12 cellular contexts compared by ENCODE assay signal in genomic region chr11:130103296-130103814, GRCh38. TPM values are rescaled to one million over a fixed set of nuclear protein-coding genes. Genes with fewer than 3 reads are reported as not detected.
DNase-seq lines count a peak whose midpoint lies in the region; ATAC-seq and TF ChIP-seq lines count a peak whose summit lies in the region.
"Had no signal": no experiment of that assay in that cellular context is flagged by ENCODE, and none has a peak within 500 bp of the region (broad histone marks: within the 10 kb centered on the region; RNA-seq: fewer than 3 reads in every experiment).

No MANE protein-coding gene starts in this region.

- H3K27ac Mint-ChIP-seq in activated naive CD4-positive, alpha-beta T cell treated with anti-CD3 and anti-CD28 coated beads, Interleukin-2, amount 50 U/mL, for 72 hours = no peak overlapping the region
- H3K27ac Mint-ChIP-seq: dendritic cell treated with granulocyte-macrophage colony-stimulating factor and Interleukin-4, amounts not matched to agents 40 ng/mL and 50 ng/mL, for 4 days; T-helper 1 cell treated with Interleukin-12 subunit alpha and Interleukin-12 subunit beta and Interleukin-4 antibody, amounts not matched to agents 30 μg/mL and 1 μg/mL, for 36 hours had no signal

- no peaks in the 10 kb centered on the region for H3K27me3 ChIP-seq in kidney epithelial cell (ENCODE audit: control insufficient read depth, insufficient read depth, low read length)
- H3K27me3 ChIP-seq: BLaER1 treated with 17β-estradiol and CSF1 and Interleukin-3, amounts not matched to agents 10 nM and 100 nM; transverse colon had no signal

- intact Hi-C loops in Right ventricle myocardium inferior (cut with DNase I) (no loop called here), cardiac septum (cut with DNase I) (no loop called here)

- in situ Hi-C loops in astrocyte of the cerebellum (cut with HindIII; ENCODE audit: low sequenced_read_pairs) = no loop called here

- H3K9me3 Mint-ChIP-seq in activated naive CD4-positive, alpha-beta T cell treated with anti-CD3 and anti-CD28 coated beads, Interleukin-2, amount 50 U/mL, for 72 hours = peaks cover 0 to 3% of the 10 kb centered on the region in 2 donors
- H3K9me3 Mint-ChIP-seq: dendritic cell treated with granulocyte-macrophage colony-stimulating factor and Interleukin-4, amounts not matched to agents 40 ng/mL and 50 ng/mL, for 4 days; T-helper 1 cell treated with Interleukin-12 subunit alpha and Interleukin-12 subunit beta and Interleukin-4 antibody, amounts not matched to agents 30 μg/mL and 1 μg/mL, for 36 hours had no signal

- no peak overlapping the region for H3K4me3 ChIP-seq in astrocyte of the cerebellum (ENCODE audit: low read depth, low read length)
- H3K4me3 ChIP-seq in kidney epithelial cell (ENCODE audit: low read depth, low read length) = no peak overlapping the region
- H3K4me3 ChIP-seq: BLaER1 treated with 17β-estradiol and CSF1 and Interleukin-3, amounts not matched to agents 10 nM and 100 nM; transverse colon had no signal

- peaks cover 0 to 14% of the 10 kb centered on the region in 2 donors for H3K36me3 Mint-ChIP-seq in activated naive CD4-positive, alpha-beta T cell treated with anti-CD3 and anti-CD28 coated beads, Interleukin-2, amount 50 U/mL, for 72 hours

- H3K36me3 ChIP-seq in kidney epithelial cell (ENCODE audit: control insufficient read depth, insufficient read depth, low read length) = no peaks in the 10 kb centered on the region
- H3K36me3 ChIP-seq: transverse colon had no signal

- DNase-seq in Right ventricle myocardium inferior (ENCODE audit: missing footprints) = no peak
- no peak for DNase-seq in cardiac septum (ENCODE audit: low spot score)
- peak; percentile 91 for DNase-seq in astrocyte of the cerebellum (ENCODE audit: low read depth)
- peak; percentile 63 for DNase-seq in kidney epithelial cell (ENCODE audit: low read depth)
- DNase-seq in mesenteric fat pad (ENCODE audit: low spot score) = no peak
- no peak for DNase-seq in activated naive CD4-positive, alpha-beta T cell treated with anti-CD3 and anti-CD28 coated beads, Interleukin-2, amount 50 U/mL, for 72 hours (ENCODE audit: low spot score in 2 of 2)
- DNase-seq: transverse colon had no signal

- TF ChIP-seq CTCF in astrocyte of the cerebellum (IDR thresholded peaks at IDR 0.05; ENCODE audit: low read depth, low read length, missing control alignments) (no peak), kidney epithelial cell (IDR thresholded peaks at IDR 0.05; ENCODE audit: insufficient read depth, low read length, poor library complexity, severe bottlenecking) (no peak)

- ATAC-seq in Right ventricle myocardium inferior = peak; percentile 73
- no peak for ATAC-seq in HG02938 (IDR thresholded peaks at IDR 0.05; ENCODE audit: unreplicated experiment)
- no peak for ATAC-seq in GM21723 (IDR thresholded peaks at IDR 0.05; ENCODE audit: unreplicated experiment)
- no peak for ATAC-seq in activated naive CD4-positive, alpha-beta T cell treated with anti-CD3 and anti-CD28 coated beads, Interleukin-2, amount 50 U/mL, for 72 hours

RNA-seq across cellular contexts. Expression of gene APLP2, which starts 33.7 kb away (rescaled TPM):
- total RNA-seq in Right ventricle myocardium inferior (285 TPM), cardiac septum (318 TPM), kidney epithelial cell (501 and 586 TPM in 2 replicates), mesenteric fat pad (298 TPM)
- total RNA-seq in activated naive CD4-positive, alpha-beta T cell treated with anti-CD3 and anti-CD28 coated beads, Interleukin-2, amount 50 U/mL, for 72 hours = 10 to 100 TPM; 30.3 to 32.2 TPM

RNA-seq across cellular contexts. Expression of gene ST14, which starts 56.2 kb away (rescaled TPM):
- total RNA-seq in Right ventricle myocardium inferior = 2.1 TPM
- 0.65 TPM for total RNA-seq in cardiac septum
- 93.0 and 98.4 TPM in 2 replicates for total RNA-seq in kidney epithelial cell
- total RNA-seq in mesenteric fat pad = 13.3 TPM
- under 1 TPM in 1 of 2 donors, not detected in 1; 0.10 TPM for total RNA-seq in activated naive CD4-positive, alpha-beta T cell treated with anti-CD3 and anti-CD28 coated beads, Interleukin-2, amount 50 U/mL, for 72 hours

Comparison
In these comparisons a context has a peak if more than half of its experiments do, and no peak if none do; other contexts are left out.
1. DNase-seq: peak in astrocyte of the cerebellum (single experiment) and kidney epithelial cell (single experiment); none in Right ventricle myocardium inferior (single experiment), cardiac septum (single experiment), mesenteric fat pad (single experiment) and activated naive CD4-positive, alpha-beta T cell treated with anti-CD3 and anti-CD28 coated beads, Interleukin-2, amount 50 U/mL, for 72 hours (0 of 2).